ENCODE assay signal across 8 cellular contexts in genomic region chr2:88590998-88591613, GRCh38. TPM values are rescaled to one million over a fixed set of nuclear protein-coding genes. Genes with fewer than 3 reads are reported as not detected.
DNase-seq lines count a peak whose midpoint lies in the region; ATAC-seq, FAIRE-seq and TF ChIP-seq lines count a peak whose summit lies in the region.

No MANE protein-coding gene starts in this region.

- no peak overlapping the region for H2AFZ ChIP-seq in fibroblast of lung (ENCODE audit: low read length)

- no peak overlapping the region for H3K27ac ChIP-seq in fibroblast of lung (ENCODE audit: insufficient read depth, low read length)

- H3K27me3 ChIP-seq in fibroblast of lung (ENCODE audit: control insufficient read depth, insufficient read depth, low read length), result no peaks in the 10 kb centered on the region

- no peak overlapping the region for H3K9ac ChIP-seq in fibroblast of lung (ENCODE audit: insufficient read depth, low read length)

- CTCF ChIA-PET in activated CD4-positive, alpha-beta T cell treated with anti-CD3 and anti-CD28 coated beads, Interleukin-2, amount 10 ng/mL, durations not matched to agents 7 days and 5 days (lab: Charles Lee), result interaction anchor here (0.8 to 1.6 kb wide), 4 partner anchors 37 to 111 kb away, joined by 3 to 4 read pairs (median 3); no protein-coding TSS in a partner anchor

- TF ChIP-seq POLR2A in GM12891 (IDR thresholded peaks at IDR 0.05; ENCODE audit: low read depth, low read length), result no peak

- peak; percentile 77 for ATAC-seq in HG02981 (IDR thresholded peaks at IDR 0.05; ENCODE audit: unreplicated experiment)

- no peaks in the 10 kb centered on the region for H3K4me1 ChIP-seq in fibroblast of lung (ENCODE audit: control insufficient read depth, extremely low read depth, insufficient read depth, low read length)

- no peak overlapping the region for H3K4me3 ChIP-seq in AG09309 (ENCODE audit: control insufficient read depth, low read depth, low read length)
- H3K4me3 ChIP-seq in fibroblast of lung (replicated peaks in 1 of 4; ENCODE audit: control extremely low read depth in 1 of 4, insufficient read depth in 1 of 4, low read depth in 3 of 4, low read length in 4 of 4), result no peak overlapping the region

- POLR2A ChIA-PET in activated CD4-positive, alpha-beta T cell treated with anti-CD3 and anti-CD28 coated beads, Interleukin-2, amount 10 ng/mL, durations not matched to agents 7 days and 5 days (lab: Charles Lee), result no interaction called here

- no peaks in the 10 kb centered on the region for H3K27me3 Mint-ChIP-seq in activated CD4-positive, alpha-beta T cell treated with anti-CD3 and anti-CD28 coated beads, Interleukin-2, amount 10 ng/mL, durations not matched to agents 7 days and 5 days
- no peaks in the 10 kb centered on the region for H3K27me3 Mint-ChIP-seq in nephron (ENCODE audit: low read depth)

- no peak overlapping the region for H3K4me3 Mint-ChIP-seq in activated CD4-positive, alpha-beta T cell treated with anti-CD3 and anti-CD28 coated beads, Interleukin-2, amount 10 ng/mL, durations not matched to agents 7 days and 5 days
- H3K4me3 Mint-ChIP-seq in nephron, result no peak overlapping the region

- no peaks in the 10 kb centered on the region for H3K4me1 Mint-ChIP-seq in activated CD4-positive, alpha-beta T cell treated with anti-CD3 and anti-CD28 coated beads, Interleukin-2, amount 10 ng/mL, durations not matched to agents 7 days and 5 days
- no peaks in the 10 kb centered on the region for H3K4me1 Mint-ChIP-seq in nephron

- H3K79me2 ChIP-seq in fibroblast of lung (ENCODE audit: control insufficient read depth, insufficient read depth, low read length), result no peaks in the 10 kb centered on the region

- FAIRE-seq in GM12891 (lab: Jason Lieb, UNC), result peak; percentile 89

- H3K4me2 ChIP-seq in fibroblast of lung (ENCODE audit: extremely low read depth, insufficient read depth, low read length), result no peak overlapping the region

- H3K27ac Mint-ChIP-seq in activated CD4-positive, alpha-beta T cell treated with anti-CD3 and anti-CD28 coated beads, Interleukin-2, amount 10 ng/mL, durations not matched to agents 7 days and 5 days, result no peak overlapping the region
- peak overlapping the region in 2 of 3 experiments; percentile 37 to 58 for H3K27ac Mint-ChIP-seq in nephron

- DNase-seq in AG09309 (ENCODE audit: low read depth) (peak; percentile 37), GM12891 (ENCODE audit: insufficient read length, low spot score) (no peak), NCI-H345 treated with DMSO at 0.1 percent for 48 hours (lab: John Stamatoyannopoulos, UW; ENCODE audit: unreplicated experiment) (peak; percentile 12), fibroblast of lung (ENCODE audit: low read depth in 2 of 2) (peak; percentile 51 to 80), OCI-M2 (lab: John Stamatoyannopoulos, UW; ENCODE audit: unreplicated experiment) (no peak)
- peak; percentile 63 for DNase-seq in activated CD4-positive, alpha-beta T cell treated with anti-CD3 and anti-CD28 coated beads, Interleukin-2, amount 10 ng/mL, durations not matched to agents 7 days and 5 days

- H3K36me3 Mint-ChIP-seq in activated CD4-positive, alpha-beta T cell treated with anti-CD3 and anti-CD28 coated beads, Interleukin-2, amount 10 ng/mL, durations not matched to agents 7 days and 5 days (ENCODE audit: low read depth), result peaks cover 31% of the 10 kb centered on the region
- peaks cover 30% of the 10 kb centered on the region for H3K36me3 Mint-ChIP-seq in nephron (ENCODE audit: low read depth)

- H4K20me1 ChIP-seq in fibroblast of lung (ENCODE audit: control insufficient read depth, extremely low read depth, insufficient read depth, low read length), result no peaks in the 10 kb centered on the region

- H3K9me3 Mint-ChIP-seq in activated CD4-positive, alpha-beta T cell treated with anti-CD3 and anti-CD28 coated beads, Interleukin-2, amount 10 ng/mL, durations not matched to agents 7 days and 5 days, result no peaks in the 10 kb centered on the region
- no peaks in the 10 kb centered on the region for H3K9me3 Mint-ChIP-seq in nephron

- no peaks in the 10 kb centered on the region for H3K9me3 ChIP-seq in fibroblast of lung (ENCODE audit: control insufficient read depth, insufficient read depth, low read depth, low read length)

- no peaks in the 10 kb centered on the region for H3K36me3 ChIP-seq in fibroblast of lung (ENCODE audit: control insufficient read depth, insufficient read depth, low read length)

- TF ChIP-seq CTCF in AG09309 (IDR thresholded peaks at IDR 0.05; ENCODE audit: control insufficient read depth, insufficient read depth, low read depth, low read length, missing control alignments) (peak; percentile 78), fibroblast of lung (conservative IDR thresholded peaks at IDR 0.05 in 1 of 2, IDR thresholded peaks at IDR 0.05 in 1 of 2; ENCODE audit: low read depth in 1 of 2, low read length in 2 of 2) (peak; percentile 76 to 80), nephron (IDR thresholded peaks at IDR 0.05; ENCODE audit: unreplicated experiment in 3 of 3) (peak; percentile 74 to 84 (median 80))

TF ChIP-seq in GM12891, 5 proteins besides CTCF, POLR2A, EP300 and RAD21:
- no peak for TF ChIP-seq POU2F2 (IDR thresholded peaks at IDR 0.05; ENCODE audit: low read depth, low read length)
- TF ChIP-seq TAF1 (IDR thresholded peaks at IDR 0.05; ENCODE audit: low read depth, low read length), result no peak
- no peak for TF ChIP-seq POLR2AphosphoS5 (IDR thresholded peaks at IDR 0.05; ENCODE audit: low read depth, low read length)
- no peak for TF ChIP-seq SPI1 (IDR thresholded peaks at IDR 0.05; ENCODE audit: low read depth, low read length)
- TF ChIP-seq PAX5 (IDR thresholded peaks at IDR 0.05; ENCODE audit: insufficient read depth, low read length, severe bottlenecking), result no peak

RNA-seq across cellular contexts. Expression of gene EIF2AK3, which starts 36.2 kb away (rescaled TPM):
- polyA plus RNA-seq in GM12891 (2012; ENCODE audit: low read depth, missing spikeins), result 16.4 TPM
- 10 to 100 TPM; 20.2 to 26.0 TPM for total RNA-seq in activated CD4-positive, alpha-beta T cell treated with anti-CD3 and anti-CD28 coated beads, Interleukin-2, amount 10 ng/mL, durations not matched to agents 7 days and 5 days
- total RNA-seq in fibroblast of lung, result 19.8 and 20.3 TPM in 2 replicates
- polyA plus RNA-seq in fibroblast of lung, result 8.8 and 11.9 TPM in 2 replicates
- 8.7 and 11.5 TPM in 2 replicates for polyA plus RNA-seq in fibroblast of lung (2012)
- 1.5 TPM in 2 replicates for polyA minus RNA-seq in fibroblast of lung (ENCODE audit: low replicate concordance)

Comparison
In these comparisons a context has a peak if more than half of its experiments do, and no peak if none do; other contexts are left out.
1. DNase-seq: peak in AG09309 (single experiment), NCI-H345 treated with DMSO at 0.1 percent for 48 hours (single experiment), activated CD4-positive, alpha-beta T cell treated with anti-CD3 and anti-CD28 coated beads, Interleukin-2, amount 10 ng/mL, durations not matched to agents 7 days and 5 days (single experiment) and fibroblast of lung (2 of 2); none in GM12891 (single experiment) and OCI-M2 (single experiment).
2. Peak in every context shown above with its lines, with median percentiles within 50 percentile points of each other: CTCF ChIP-seq.